In the genomic region with DNA sequence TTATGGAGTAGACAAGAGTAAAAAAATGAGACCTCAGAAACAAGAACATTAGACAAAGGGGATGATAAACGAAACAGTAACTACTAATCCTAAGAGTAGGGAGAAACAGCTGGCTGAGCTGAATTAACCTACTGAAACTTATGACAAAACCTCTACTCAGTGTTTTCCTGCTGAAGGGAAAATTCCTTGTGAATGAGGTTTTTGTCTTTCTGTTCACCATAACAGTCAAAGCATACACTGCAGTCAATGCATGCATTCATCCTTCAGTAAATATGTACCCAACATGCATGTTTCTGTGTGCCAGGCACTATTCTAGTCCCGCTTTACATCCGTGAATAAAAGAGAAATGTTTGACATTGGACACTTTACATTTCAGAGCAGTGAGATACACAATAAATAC, we compare ENCODE assay signal across 15 cellular contexts.
DNase-seq lines count a peak whose midpoint lies in the region; ATAC-seq and TF ChIP-seq lines count a peak whose summit lies in the region.
"Had no signal": no experiment of that assay in that cellular context is flagged by ENCODE, and none has a peak within 500 bp of the region (broad histone marks: within the 10 kb centered on the region; RNA-seq: fewer than 3 reads in every experiment).

No MANE protein-coding gene starts in this region.

- DNase-seq in COLO829 (ENCODE audit: low spot score) (peak; percentile 69), epidermal melanocyte (ENCODE audit: insufficient read length, low spot score) (peak; percentile 50), medulla oblongata (ENCODE audit: extremely low spot score) (peak; percentile 40), putamen (ENCODE audit: low spot score) (peak; percentile 16), GM20000 (ENCODE audit: low spot score) (no peak)
- DNase-seq in activated CD4-positive, CD25-positive, alpha-beta regulatory T cell (lab: John Stamatoyannopoulos, UW): no peak
- DNase-seq: BE2C; C1 segment of cervical spinal cord; Caco-2; CD4-positive, CD25-positive, alpha-beta regulatory T cell; CD8-positive, alpha-beta memory T cell; HCEC 1CT had no signal

- no peak for ATAC-seq in HG03571 (IDR thresholded peaks at IDR 0.05; ENCODE audit: unreplicated experiment)
- ATAC-seq in GM18868 (IDR thresholded peaks at IDR 0.05; ENCODE audit: unreplicated experiment): no peak
- ATAC-seq: GM23338 had no signal

- no peak for TF ChIP-seq CTCF in GM20000 (IDR thresholded peaks at IDR 0.05; ENCODE audit: extremely low read depth, missing control alignments)

Comparison
In these comparisons a context has a peak if more than half of its experiments do, and no peak if none do; other contexts are left out.
1. DNase-seq: peak in COLO829 (single experiment), epidermal melanocyte (single experiment), medulla oblongata (single experiment) and putamen (single experiment); none in activated CD4-positive, CD25-positive, alpha-beta regulatory T cell (0 of 4) and GM20000 (single experiment).